In genomic region chr3:152183473-152183872, GRCh38 we compare ENCODE assay signal across 8 cellular contexts.
DNase-seq lines count a peak whose midpoint lies in the region; ATAC-seq and TF ChIP-seq lines count a peak whose summit lies in the region.

No MANE protein-coding gene starts in this region.

- peak; percentile 79 for ATAC-seq in GM21786 (IDR thresholded peaks at IDR 0.05; ENCODE audit: unreplicated experiment)
- no peak for ATAC-seq in HG03460 (IDR thresholded peaks at IDR 0.05; ENCODE audit: unreplicated experiment)

- peaks cover 70% of the 10 kb centered on the region for H3K4me1 Mint-ChIP-seq in activated CD4-positive, alpha-beta memory T cell treated with anti-CD3 and anti-CD28 coated beads for 36 hours (ENCODE audit: low read depth)
- H3K4me1 Mint-ChIP-seq in progenitor cell of endocrine pancreas (ENCODE audit: low read depth): no peaks in the 10 kb centered on the region

- no peak overlapping the region for H3K27ac Mint-ChIP-seq in activated CD4-positive, alpha-beta memory T cell treated with anti-CD3 and anti-CD28 coated beads for 36 hours
- no peak overlapping the region for H3K27ac Mint-ChIP-seq in progenitor cell of endocrine pancreas

- no peaks in the 10 kb centered on the region for H3K9me3 Mint-ChIP-seq in activated CD4-positive, alpha-beta memory T cell treated with anti-CD3 and anti-CD28 coated beads for 36 hours
- no peaks in the 10 kb centered on the region for H3K9me3 Mint-ChIP-seq in progenitor cell of endocrine pancreas (ENCODE audit: low read depth)

- POLR2A ChIA-PET in activated CD4-positive, alpha-beta memory T cell treated with anti-CD3 and anti-CD28 coated beads for 36 hours (lab: Charles Lee): interaction anchor here (0.8 to 1.6 kb wide), 4 partner anchors 9 to 101 kb away, joined by 3 to 6 read pairs (median 3); no protein-coding TSS in a partner anchor

- intact Hi-C loops in activated CD4-positive, alpha-beta memory T cell treated with anti-CD3 and anti-CD28 coated beads for 36 hours (cut with micrococcal nuclease): loop anchor here (1.0 to 5.0 kb wide), 3 partner anchors 111 to 289 kb away; no protein-coding TSS in a partner anchor

- no peak overlapping the region for H3K4me3 ChIP-seq in fibroblast of the aortic adventitia (ENCODE audit: low read depth, low read length)

- peak; percentile 61 for DNase-seq in ELR (ENCODE audit: low read depth)
- DNase-seq in NCI-H1694 treated with DMSO at 0.1 percent for 48 hours (lab: John Stamatoyannopoulos, UW): peak; percentile 45
- peak; percentile 68 for DNase-seq in activated CD4-positive, alpha-beta memory T cell treated with anti-CD3 and anti-CD28 coated beads for 36 hours
- DNase-seq in fibroblast of the aortic adventitia (ENCODE audit: low read depth): peak; percentile 49
- peak; percentile 8 for DNase-seq in progenitor cell of endocrine pancreas (ENCODE audit: low spot score, unreplicated experiment)
- no peak for DNase-seq in NCI-H2029 (lab: John Stamatoyannopoulos, UW)

- peak; percentile 43 for TF ChIP-seq CTCF in fibroblast of the aortic adventitia (IDR thresholded peaks at IDR 0.05; ENCODE audit: insufficient read depth, low read length)
- TF ChIP-seq CTCF in progenitor cell of endocrine pancreas (IDR thresholded peaks at IDR 0.05; ENCODE audit: unreplicated experiment): peak; percentile 60

- no peaks in the 10 kb centered on the region for H3K27me3 Mint-ChIP-seq in activated CD4-positive, alpha-beta memory T cell treated with anti-CD3 and anti-CD28 coated beads for 36 hours
- H3K27me3 Mint-ChIP-seq in progenitor cell of endocrine pancreas: peaks cover 2% of the 10 kb centered on the region

- CTCF ChIA-PET in activated CD4-positive, alpha-beta memory T cell treated with anti-CD3 and anti-CD28 coated beads for 36 hours (lab: Charles Lee): interaction anchor here (0.6 to 3.2 kb wide), 34 partner anchors 10 to 341 kb away, joined by 3 to 31 read pairs (median 4); no protein-coding TSS in a partner anchor

- peak overlapping the region; percentile 35 for H3K4me3 Mint-ChIP-seq in activated CD4-positive, alpha-beta memory T cell treated with anti-CD3 and anti-CD28 coated beads for 36 hours
- no peak overlapping the region for H3K4me3 Mint-ChIP-seq in progenitor cell of endocrine pancreas (ENCODE audit: low read depth)

- no peaks in the 10 kb centered on the region for H3K36me3 Mint-ChIP-seq in activated CD4-positive, alpha-beta memory T cell treated with anti-CD3 and anti-CD28 coated beads for 36 hours
- no peaks in the 10 kb centered on the region for H3K36me3 Mint-ChIP-seq in progenitor cell of endocrine pancreas (ENCODE audit: insufficient read depth)
